In genomic region chr12:75724307-75724706, GRCh38 we compare ENCODE assay signal across 7 cellular contexts.
DNase-seq lines count a peak whose midpoint lies in the region; ATAC-seq and TF ChIP-seq lines count a peak whose summit lies in the region.
"Not testable (repeated sequence)": the region's sequence is repeated elsewhere in the genome, so short reads cannot be mapped to it uniquely, and the experiment has no call there.

No MANE protein-coding gene starts in this region.

- not testable (repeated sequence) for H3K9me2 ChIP-seq in HCT116 (ENCODE audit: insufficient read depth)

- not testable (repeated sequence) for H3K36me3 Mint-ChIP-seq in endothelial cell (ENCODE audit: low read depth, unreplicated experiment); osteocyte (ENCODE audit: unreplicated experiment)

- not testable (repeated sequence) for H3K9me3 ChIP-seq in HCT116 (ENCODE audit: control insufficient read depth in 1 of 2, insufficient read depth in 1 of 2, low read depth in 1 of 2, low read length in 2 of 2); adrenal gland (replicated peaks in 1 of 3); thyroid gland

- not testable (repeated sequence) for H3K79me1 ChIP-seq in mesendoderm (ENCODE audit: low read length)

- not testable (repeated sequence) for H2AK5ac ChIP-seq in mesendoderm (ENCODE audit: low read length)

- RAD21 ChIA-PET in HCT116 (lab: Charles Lee; ENCODE audit: low non-redundant PET in 1 of 2, low total read pairs in 2 of 2, uncharacterized antibody in 2 of 2, unreplicated experiment in 2 of 2), result interaction anchor here (0.6 to 0.8 kb wide), 3 partner anchors 11 to 730 kb away, joined by 3 to 4 read pairs (median 3); no protein-coding TSS in a partner anchor

- ATAC-seq in HCT116, result peak; percentile 53
- ATAC-seq in Right ventricle myocardium superior (ENCODE audit: poor library complexity), result not testable (repeated sequence)

- not testable (repeated sequence) for H3K36me3 ChIP-seq in HCT116 (ENCODE audit: control insufficient read depth in 1 of 2, insufficient read depth in 2 of 2, low read length in 2 of 2); adrenal gland (replicated peaks in 1 of 2); mesendoderm (ENCODE audit: control insufficient read depth, insufficient read depth, low read length); thyroid gland

- H2AFZ ChIP-seq in HCT116 (ENCODE audit: low read depth, low read length, poor library complexity, severe bottlenecking), result not testable (repeated sequence)

- H3K27ac Mint-ChIP-seq in endothelial cell (ENCODE audit: unreplicated experiment) (peak overlapping the region; percentile 36), osteocyte (ENCODE audit: unreplicated experiment) (peak overlapping the region; percentile 89)

- H3K27me3 Mint-ChIP-seq in endothelial cell (ENCODE audit: unreplicated experiment); osteocyte (ENCODE audit: unreplicated experiment): not testable (repeated sequence)

- H3K4me1 Mint-ChIP-seq in endothelial cell (ENCODE audit: unreplicated experiment) (peaks cover 42% of the 10 kb centered on the region), osteocyte (ENCODE audit: unreplicated experiment) (peaks cover 58% of the 10 kb centered on the region)

- not testable (repeated sequence) for H3K79me2 ChIP-seq in HCT116 (ENCODE audit: insufficient read depth, low read length); mesendoderm (ENCODE audit: control insufficient read depth, insufficient read depth, low read length)

- WGBS in adrenal gland, 4 donors, result 77 to 87% (median 80%) methylated on average over 11 of the region's 11 CpGs
- no CpG with 5 or more reads among the region's 11 CpGs for WGBS in mesendoderm (ENCODE audit: extremely low coverage, insufficient coverage, low lambda C conversion rate)
- 91 to 95% methylated on average over 11 of the region's 11 CpGs for WGBS in thyroid gland, 2 donors

- H3K18ac ChIP-seq in mesendoderm (ENCODE audit: low read length), result peak overlapping the region; percentile 65

- BruUV-seq in HCT116 (replicated peaks; lab: Mats Ljungman, UMichigan), result not testable (repeated sequence)

- H3K27me3 ChIP-seq in HCT116 (ENCODE audit: insufficient read depth, low read length); adrenal gland; mesendoderm (ENCODE audit: insufficient read depth, low read length, poor library complexity); thyroid gland: not testable (repeated sequence)

- not testable (repeated sequence) for H4K5ac ChIP-seq in mesendoderm (ENCODE audit: low read length)

- peak overlapping the region; percentile 61 for H3K9ac ChIP-seq in HCT116 (ENCODE audit: low read length)
- H3K9ac ChIP-seq in mesendoderm (ENCODE audit: low read length), result not testable (repeated sequence)

- H4K8ac ChIP-seq in mesendoderm (ENCODE audit: low read depth, low read length), result not testable (repeated sequence)

- not testable (repeated sequence) for H3K23ac ChIP-seq in mesendoderm (ENCODE audit: low read length)

- not testable (repeated sequence) for H2BK5ac ChIP-seq in mesendoderm (ENCODE audit: low read length)

- H3K27ac ChIP-seq in HCT116 (ENCODE audit: low read depth, low read length), result peak overlapping the region; percentile 100
- peak overlapping the region in 4 of 5 donors; percentile 36 to 67 (median 58) for H3K27ac ChIP-seq in adrenal gland
- not testable (repeated sequence) for H3K27ac ChIP-seq in mesendoderm (ENCODE audit: low read depth, low read length)
- peak overlapping the region; percentile 77 to 86 (median 82) for H3K27ac ChIP-seq in thyroid gland

- DNase-seq in HCT116 (ENCODE audit: low read depth, low spot score); adrenal gland; endothelial cell (ENCODE audit: low spot score); mesendoderm; osteocyte (ENCODE audit: extremely low spot score, unreplicated experiment); thyroid gland: not testable (repeated sequence)
- DNase-seq in Right ventricle myocardium superior, result peak; percentile 34

- not testable (repeated sequence) for TF ChIP-seq CTCF in HCT116 (IDR thresholded peaks at IDR 0.05 in 2 of 3, conservative IDR thresholded peaks at IDR 0.05 in 1 of 3; ENCODE audit: borderline replicate concordance in 1 of 3, insufficient read depth in 1 of 3, low read depth in 2 of 3, low read length in 2 of 3); adrenal gland (IDR thresholded peaks at IDR 0.05); endothelial cell (IDR thresholded peaks at IDR 0.05; ENCODE audit: unreplicated experiment); osteocyte (IDR thresholded peaks at IDR 0.05); thyroid gland (IDR thresholded peaks at IDR 0.05)

- 0 out of 2 replicates have a peak, but pooled peaks have one; percentile 9 for TF ChIP-seq RAD21 in HCT116 (IDR thresholded peaks at IDR 0.05; ENCODE audit: low read depth)

- H2BK120ac ChIP-seq in mesendoderm (ENCODE audit: low read depth, low read length), result not testable (repeated sequence)

- H2BK15ac ChIP-seq in mesendoderm (replicated peaks; ENCODE audit: low read depth), result not testable (repeated sequence)

- H3K4me2 ChIP-seq in HCT116 (ENCODE audit: low read length), result peak overlapping the region; percentile 58
- not testable (repeated sequence) for H3K4me2 ChIP-seq in mesendoderm (ENCODE audit: low read length)

- intact Hi-C loops in HCT116 (cut with micrococcal nuclease) (loop anchor here (5.0 kb wide), 2 partner anchors 87 to 623 kb away; partner anchors contain the start of gene BBS10), thyroid gland (cut with DNase I) (loop anchor here (10.0 kb wide), 1 partner anchor 300 kb away; no protein-coding TSS in a partner anchor)
- intact Hi-C loops in adrenal gland (cut with DNase I); Right ventricle myocardium superior (cut with DNase I): not testable (repeated sequence)

- H3K4me3 Mint-ChIP-seq in endothelial cell (ENCODE audit: unreplicated experiment); osteocyte (ENCODE audit: unreplicated experiment): not testable (repeated sequence)

- not testable (repeated sequence) for H3K56ac ChIP-seq in mesendoderm (ENCODE audit: low read length)

- 0 out of 4 replicates have a peak overlapping the region, but pooled peaks of 1 of the 2 experiments have one; percentile 1 for H3K4me3 ChIP-seq in HCT116 (replicated peaks in 1 of 2; ENCODE audit: low read depth in 1 of 2, low read length in 2 of 2)
- not testable (repeated sequence) for H3K4me3 ChIP-seq in adrenal gland; mesendoderm (ENCODE audit: low read length); thyroid gland (replicated peaks in 1 of 3)

- CTCF ChIA-PET in HCT116 (lab: Charles Lee), result interaction anchor here (1.0 to 2.3 kb wide), 4 partner anchors 9 to 732 kb away, joined by 3 to 9 read pairs (median 4); no protein-coding TSS in a partner anchor

- POLR2A ChIA-PET in HCT116 (lab: Charles Lee), result interaction anchor here (0.9 to 4.6 kb wide), 17 partner anchors 8 to 603 kb away, joined by 3 to 37 read pairs (median 5); no protein-coding TSS in a partner anchor

- TF ChIP-seq POLR2A in HCT116 (IDR thresholded peaks at IDR 0.05; ENCODE audit: borderline replicate concordance, extremely low read depth, insufficient read depth, insufficient read length), result peak; percentile 9
- TF ChIP-seq POLR2A in adrenal gland (IDR thresholded peaks at IDR 0.05); thyroid gland (IDR thresholded peaks at IDR 0.05): not testable (repeated sequence)

- H3K9me3 Mint-ChIP-seq in endothelial cell (ENCODE audit: unreplicated experiment); osteocyte (ENCODE audit: unreplicated experiment): not testable (repeated sequence)

- peaks cover 95 to 98% of the 10 kb centered on the region in 2 experiments for H3K4me1 ChIP-seq in HCT116 (ENCODE audit: control insufficient read depth in 1 of 2, insufficient read depth in 2 of 2, low read length in 2 of 2)
- H3K4me1 ChIP-seq in adrenal gland (replicated peaks in 1 of 2), result peaks cover 30 to 40% of the 10 kb centered on the region in 2 donors
- H3K4me1 ChIP-seq in mesendoderm (ENCODE audit: control insufficient read depth, low read depth, low read length), result peaks cover 13% of the 10 kb centered on the region
- peaks cover 56 to 74% of the 10 kb centered on the region in 2 donors for H3K4me1 ChIP-seq in thyroid gland

- not testable (repeated sequence) for H3K4ac ChIP-seq in mesendoderm (ENCODE audit: low read depth, low read length)

- not testable (repeated sequence) for H4K20me1 ChIP-seq in HCT116 (ENCODE audit: insufficient read depth)

TF ChIP-seq in HCT116, 20 proteins besides CTCF, POLR2A, EP300 and RAD21:
- TF ChIP-seq CBX3 (IDR thresholded peaks at IDR 0.05; ENCODE audit: low read depth) (0 out of 2 replicates have a peak, but pooled peaks have one; percentile 36), JUND (IDR thresholded peaks at IDR 0.05) (peak; percentile 3; the same call in 1 of the 2 replicates), EGR1 (IDR thresholded peaks at IDR 0.05; ENCODE audit: low read depth) (peak; percentile 25; the same call in 1 of the 2 replicates), SP1 (IDR thresholded peaks at IDR 0.05; ENCODE audit: low read depth) (0 out of 2 replicates have a peak, but pooled peaks have one; percentile 10), CEBPB (IDR thresholded peaks at IDR 0.05; ENCODE audit: low read depth) (peak; percentile 39; the same call in 1 of the 2 replicates), TCF7L2 (IDR thresholded peaks at IDR 0.05; ENCODE audit: borderline replicate concordance, extremely low read depth, insufficient read depth, insufficient read length) (peak; percentile 76)
